In the genomic region with DNA sequence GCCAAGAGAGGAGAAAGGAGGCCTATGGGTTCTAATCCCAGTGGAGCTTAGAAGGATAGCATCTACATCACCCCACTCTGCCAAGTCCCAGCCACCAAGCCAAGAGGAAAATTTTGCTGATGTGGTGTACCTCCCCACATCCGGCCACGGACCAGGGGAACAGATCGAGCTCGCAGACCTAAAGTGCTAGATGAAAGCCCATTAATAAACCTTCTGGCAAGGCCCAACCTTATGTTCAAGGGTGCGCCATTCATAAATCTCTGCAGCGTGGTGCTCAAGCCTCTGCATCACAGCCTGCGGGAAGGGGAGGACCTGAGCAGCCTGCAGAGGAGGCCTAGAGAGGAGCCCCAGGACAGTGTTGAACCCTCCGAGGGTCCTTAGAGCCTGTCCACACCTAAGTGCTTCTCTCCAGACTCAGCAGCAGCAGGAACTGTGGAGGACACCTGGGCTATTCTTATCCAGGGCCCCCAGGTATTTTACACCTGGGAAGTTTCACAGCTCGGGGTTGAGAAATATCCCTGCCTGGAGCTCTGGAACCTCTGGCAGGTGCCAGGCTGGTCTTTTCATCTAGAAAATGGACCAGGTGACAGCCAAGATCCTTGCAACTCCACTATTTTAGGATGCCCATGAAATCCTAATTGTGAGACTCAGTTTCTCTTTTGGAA, we compare ENCODE assay signal across 21 cellular contexts.
DNase-seq lines count a peak whose midpoint lies in the region; ATAC-seq and TF ChIP-seq lines count a peak whose summit lies in the region.
"Had no signal": no experiment of that assay in that cellular context is flagged by ENCODE, and none has a peak within 500 bp of the region (broad histone marks: within the 10 kb centered on the region; RNA-seq: fewer than 3 reads in every experiment).

No MANE protein-coding gene starts in this region.

- in situ Hi-C loops in KBM-7 (cut with MboI; ENCODE audit: low pct_unique_long_range_greater_than_20kb, low sequenced_read_pairs): no loop called here

- no peak for ATAC-seq in DND-41 (ENCODE audit: insufficient read depth, low read depth)
- ATAC-seq: A549; CD8-positive, alpha-beta T cell; GM12878; GM23338; HCT116 had no signal

- intact Hi-C loops in esophagus muscularis mucosa (cut with DNase I) (no loop called here), vagina (cut with DNase I) (no loop called here)

- no peaks in the 10 kb centered on the region for H4K20me1 ChIP-seq in DND-41 (ENCODE audit: insufficient read depth, low read length)

- H3K27me3 ChIP-seq in DND-41 (ENCODE audit: insufficient read depth, low read length, poor library complexity): no peaks in the 10 kb centered on the region
- H3K27me3 ChIP-seq in esophagus muscularis mucosa: peaks cover 0 to 12% (median 0%) of the 10 kb centered on the region in 4 donors
- no peaks in the 10 kb centered on the region for H3K27me3 ChIP-seq in vagina

- no peak for TF ChIP-seq EP300 in esophagus muscularis mucosa (IDR thresholded peaks at IDR 0.05)

- no peak overlapping the region for H3K4me2 ChIP-seq in DND-41 (ENCODE audit: insufficient read depth, low read length)
- H3K4me2 ChIP-seq: A549, GM23338 had no signal

- no peak overlapping the region for H2AFZ ChIP-seq in DND-41 (ENCODE audit: low read depth, low read length)
- H2AFZ ChIP-seq: GM23338 had no signal

- H3K9me3 ChIP-seq in DND-41 (ENCODE audit: insufficient read depth, low read length, severe bottlenecking) (no peaks in the 10 kb centered on the region), esophagus muscularis mucosa (peaks cover 0 to 4% (median 0%) of the 10 kb centered on the region in 4 donors), vagina (no peaks in the 10 kb centered on the region)
- H3K9me3 ChIP-seq: A549, Caco-2 had no signal

- H3K27ac ChIP-seq in DND-41 (ENCODE audit: low read length): peak overlapping the region; percentile 19; the same call in 1 of the 2 replicates
- no peak overlapping the region for H3K27ac ChIP-seq in esophagus muscularis mucosa (replicated peaks in 1 of 4)
- no peak overlapping the region for H3K27ac ChIP-seq in vagina
- H3K27ac ChIP-seq: C4-2B had no signal

- H3K36me3 ChIP-seq in DND-41 (ENCODE audit: insufficient read depth, low read length): no peaks in the 10 kb centered on the region
- H3K36me3 ChIP-seq in esophagus muscularis mucosa: no peaks in the 10 kb centered on the region
- H3K36me3 ChIP-seq in vagina: no peaks in the 10 kb centered on the region

- no peak overlapping the region for H3K4me3 ChIP-seq in DND-41 (ENCODE audit: low read depth in 1 of 2, low read length in 2 of 2)
- no peak overlapping the region for H3K4me3 ChIP-seq in esophagus muscularis mucosa
- H3K4me3 ChIP-seq in vagina: no peak overlapping the region
- H3K4me3 ChIP-seq: A549, GM12878, GM23338 had no signal

- 93% methylated on average over 9 of the region's 9 CpGs for WGBS in esophagus muscularis mucosa

- TF ChIP-seq POLR2A in esophagus muscularis mucosa (IDR thresholded peaks at IDR 0.05; ENCODE audit: low read depth) (no peak), vagina (IDR thresholded peaks at IDR 0.05) (no peak)

- H3K79me2 ChIP-seq in DND-41 (ENCODE audit: insufficient read depth, low read length): no peaks in the 10 kb centered on the region

- TF ChIP-seq CTCF in DND-41 (IDR thresholded peaks at IDR 0.05; ENCODE audit: borderline replicate concordance, extremely low read depth, low read length, poor library complexity, severe bottlenecking) (no peak), esophagus muscularis mucosa (IDR thresholded peaks at IDR 0.05) (no peak), vagina (IDR thresholded peaks at IDR 0.05) (no peak)

- DNase-seq in DND-41: peak; percentile 39
- peak; percentile 52 to 84 for DNase-seq in NCI-H524 (lab: John Stamatoyannopoulos, UW)
- DNase-seq in esophagus muscularis mucosa (ENCODE audit: extremely low spot score): peak; percentile 77
- peak; percentile 62 to 72 for DNase-seq in vagina (ENCODE audit: extremely low spot score in 2 of 2)
- DNase-seq in KBM-7: no peak
- no peak for DNase-seq in superior temporal gyrus (ENCODE audit: extremely low spot score)
- no peak for DNase-seq in activated CD4-positive, alpha-beta T cell treated with anti-CD3 and anti-CD28 coated beads for 48 hours
- DNase-seq: 8988T; ACHN; Caco-2; CD4-positive, CD25-positive, alpha-beta regulatory T cell; CD8-positive, alpha-beta T cell; DMS 273 treated with DMSO at 0.1 percent for 48 hours; EL; GDM1; H9 had no signal

- H3K4me1 ChIP-seq in DND-41 (ENCODE audit: insufficient read depth, low read length) (peaks cover 77% of the 10 kb centered on the region), esophagus muscularis mucosa (peaks cover 0 to 11% (median 4%) of the 10 kb centered on the region in 4 donors), vagina (peaks cover 23% of the 10 kb centered on the region)

- no peak overlapping the region for H3K9ac ChIP-seq in DND-41 (ENCODE audit: low read depth, low read length)

Comparison
In these comparisons a context has a peak if more than half of its experiments do, and no peak if none do; other contexts are left out.
1. DNase-seq: peak in DND-41 (single experiment), NCI-H524 (2 of 2), esophagus muscularis mucosa (single experiment) and vagina (2 of 2); none in KBM-7 (single experiment), superior temporal gyrus (single experiment) and activated CD4-positive, alpha-beta T cell treated with anti-CD3 and anti-CD28 coated beads for 48 hours (single experiment).